Comparison of ENCODE assay signal across 24 cellular contexts in genomic region chr12:111580737-111581136, GRCh38.
"Had no signal": no experiment of that assay in that cellular context is flagged by ENCODE, and none has a peak within 500 bp of the region (broad histone marks: within the 10 kb centered on the region; RNA-seq: fewer than 3 reads in every experiment).

No MANE protein-coding gene starts in this region.

- H3K4me1 Mint-ChIP-seq: nephron had no signal

- H3K27me3 ChIP-seq: left lung, right lobe of liver, stomach, tibial artery, uterus had no signal

- ATAC-seq: left colon; left lung; naive thymus-derived CD8-positive, alpha-beta T cell; psoas muscle; right lobe of liver; stimulated activated naive B cell treated with anti-CD40 and anti-IgM and Interleukin-4, amounts not matched to agents 10 μg/mL and 1 μg/mL and 100 μg/mL, for 72 hours; stimulated activated naive CD8-positive, alpha-beta T cell treated with anti-CD3 and anti-CD28 coated beads, Interleukin-15, Interleukin-2, amounts not matched to agents 100 U/mL and 50 U/mL, for 24 hours had no signal

- H3K27ac Mint-ChIP-seq: nephron; stimulated activated naive B cell treated with anti-CD40 and anti-IgM and Interleukin-4, amounts not matched to agents 10 μg/mL and 1 μg/mL and 100 μg/mL, for 72 hours had no signal

- H3K4me3 Mint-ChIP-seq: nephron; neural crest cell; stimulated activated naive B cell treated with anti-CD40 and anti-IgM and Interleukin-4, amounts not matched to agents 10 μg/mL and 1 μg/mL and 100 μg/mL, for 72 hours had no signal

- H3K36me3 ChIP-seq: left lung, right lobe of liver, thoracic aorta, uterus had no signal

- H3K27me3 Mint-ChIP-seq: naive thymus-derived CD8-positive, alpha-beta T cell; stimulated activated naive B cell treated with anti-CD40 and anti-IgM and Interleukin-4, amounts not matched to agents 10 μg/mL and 1 μg/mL and 100 μg/mL, for 72 hours had no signal

- H3K27ac ChIP-seq: left lung, parathyroid adenoma, psoas muscle, right lobe of liver, stomach, thoracic aorta, tibial artery, uterus had no signal

- H3K9me3 Mint-ChIP-seq: naive thymus-derived CD8-positive, alpha-beta T cell; nephron; neural crest cell; stimulated activated naive B cell treated with anti-CD40 and anti-IgM and Interleukin-4, amounts not matched to agents 10 μg/mL and 1 μg/mL and 100 μg/mL, for 72 hours had no signal

- H3K4me3 ChIP-seq: left lung, lung, psoas muscle, right lobe of liver, smooth muscle cell, stomach, thoracic aorta, tibial artery, uterus had no signal

- H3K4me1 ChIP-seq: parathyroid adenoma, psoas muscle had no signal

- H3K9me3 ChIP-seq: left lung, psoas muscle, right lobe of liver, stomach, thoracic aorta, tibial artery, uterus had no signal

- DNase-seq: hippocampal formation; kidney; left colon; left lung; naive thymus-derived CD8-positive, alpha-beta T cell; nucleus accumbens; psoas muscle; stimulated activated CD4-positive, alpha-beta T cell treated with anti-CD3 and anti-CD28 coated beads, Interleukin-1b, Interleukin-23, amount 100 ng/mL, for 48 hours; stimulated activated CD4-positive, alpha-beta T cell treated with anti-CD3 and anti-CD28 coated beads, Interleukin-2, amount 100 ng/mL, for 48 hours; stimulated activated CD4-positive, alpha-beta T cell treated with anti-CD3 and anti-CD28 coated beads, Interleukin-4, amount 100 ng/mL, for 4 hours; stimulated activated CD8-positive, alpha-beta memory T cell treated with anti-CD3 and anti-CD28 coated beads, Interleukin-4, amount 100 ng/mL, for 48 hours; stimulated activated naive B cell treated with anti-CD40 and anti-IgM and Interleukin-4, amounts not matched to agents 10 μg/mL and 1 μg/mL and 100 μg/mL, for 72 hours; stimulated activated naive CD8-positive, alpha-beta T cell treated with anti-CD3 and anti-CD28 coated beads, Interleukin-15, Interleukin-2, amounts not matched to agents 100 U/mL and 50 U/mL, for 24 hours; stomach; tibial artery; trophoblast cell; uterus had no signal
